In the genomic region with DNA sequence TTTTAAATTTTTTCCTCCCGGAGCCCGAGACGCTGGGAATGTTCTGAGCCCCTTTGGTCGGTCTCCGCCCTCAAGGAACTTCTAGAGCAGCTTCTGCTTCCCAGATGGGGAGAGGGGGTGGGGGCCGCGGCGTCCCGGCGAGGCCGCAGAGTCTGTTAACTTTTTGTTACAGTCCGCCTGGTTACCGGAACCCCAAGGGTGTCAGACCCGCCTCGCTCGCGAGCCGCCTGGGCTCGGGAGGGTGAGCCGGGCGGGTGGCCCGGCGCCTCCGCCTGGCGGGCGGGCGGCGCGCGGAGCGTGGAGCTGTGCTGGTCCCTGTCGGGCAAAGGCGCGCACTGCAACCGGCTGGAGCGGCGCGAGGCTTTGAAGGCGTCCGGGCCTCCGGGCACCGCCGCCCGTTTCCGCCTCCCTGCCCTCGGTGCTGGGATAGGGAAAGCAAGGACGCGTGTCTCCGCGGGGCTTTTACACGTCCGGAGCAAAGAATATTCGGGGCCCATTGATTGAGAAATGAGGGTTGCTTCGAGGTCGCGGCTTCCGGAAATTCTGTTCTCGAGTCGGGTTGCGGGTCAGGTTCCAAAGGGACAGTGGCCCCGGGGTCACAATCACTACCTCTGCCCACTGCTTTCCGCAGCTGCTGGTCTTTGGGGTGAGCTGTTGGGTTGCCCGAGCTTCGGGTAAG, we compare ENCODE assay signal across 8 cellular contexts. TPM values are rescaled to one million over a fixed set of nuclear protein-coding genes. Genes with fewer than 3 reads are reported as not detected.
DNase-seq lines count a peak whose midpoint lies in the region; ATAC-seq, FAIRE-seq and TF ChIP-seq lines count a peak whose summit lies in the region.

No MANE protein-coding gene starts in this region.

- H3K4me3 ChIP-seq in pancreas, result peak overlapping the region; percentile 28 to 63 (median 42)
- peak overlapping the region; percentile 42 to 56 for H3K4me3 ChIP-seq in tibial artery

- H3K27ac ChIP-seq in pancreas, result peak overlapping the region in 1 of 4 donors; percentile 6
- no peak overlapping the region for H3K27ac ChIP-seq in tibial artery

- H3K4me1 ChIP-seq in pancreas, result peaks cover 8 to 12% (median 10%) of the 10 kb centered on the region in 3 donors
- peaks cover 0 to 54% (median 40%) of the 10 kb centered on the region in 4 donors for H3K4me1 ChIP-seq in tibial artery

- no peak for FAIRE-seq in pancreas (lab: Jason Lieb, UNC)

- DNase-seq in Ammon's horn (ENCODE audit: low spot score) (peak; percentile 72), SK-N-DZ (ENCODE audit: low spot score) (peak; percentile 58), Right ventricle myocardium inferior (ENCODE audit: missing footprints) (peak; percentile 92), pancreas (peak; percentile 78 to 95 (median 86)), tibial artery (peak; percentile 64 to 78)
- DNase-seq in activated naive CD4-positive, alpha-beta T cell treated with anti-CD3 and anti-CD28 coated beads, Interleukin-2, amount 50 U/mL, for 72 hours (ENCODE audit: low spot score in 2 of 2), result peak; percentile 82 to 84

- TF ChIP-seq CTCF in pancreas (IDR thresholded peaks at IDR 0.05) (peak; percentile 71 to 96 (median 94)), tibial artery (IDR thresholded peaks at IDR 0.05) (peak; percentile 85 to 86)

- WGBS in pancreas, 2 donors, result 1 to 2% methylated on average over 64 of the region's 64 CpGs

- H3K9me3 ChIP-seq in pancreas (no peaks in the 10 kb centered on the region), tibial artery (no peaks in the 10 kb centered on the region)

- H3K27me3 ChIP-seq in pancreas (peaks cover 0 to 34% (median 6%) of the 10 kb centered on the region in 4 donors), tibial artery (peaks cover 8 to 88% of the 10 kb centered on the region in 2 donors)

- no peaks in the 10 kb centered on the region for H3K9me3 Mint-ChIP-seq in activated naive CD4-positive, alpha-beta T cell treated with anti-CD3 and anti-CD28 coated beads, Interleukin-2, amount 50 U/mL, for 72 hours

- H3K36me3 ChIP-seq in pancreas (no peaks in the 10 kb centered on the region), tibial artery (no peaks in the 10 kb centered on the region)

- H3K36me3 Mint-ChIP-seq in activated naive CD4-positive, alpha-beta T cell treated with anti-CD3 and anti-CD28 coated beads, Interleukin-2, amount 50 U/mL, for 72 hours, result peaks cover 11 to 23% of the 10 kb centered on the region in 2 donors

- ATAC-seq in GM19043 (IDR thresholded peaks at IDR 0.05; ENCODE audit: low read depth, unreplicated experiment), result peak; percentile 45
- ATAC-seq in HG03469 (IDR thresholded peaks at IDR 0.05; ENCODE audit: unreplicated experiment), result peak; percentile 33
- peak; percentile 38 to 48 for ATAC-seq in activated naive CD4-positive, alpha-beta T cell treated with anti-CD3 and anti-CD28 coated beads, Interleukin-2, amount 50 U/mL, for 72 hours
- peak; percentile 81 for ATAC-seq in Right ventricle myocardium inferior
- peak; percentile 66 to 80 (median 76) for ATAC-seq in pancreas

- H3K27ac Mint-ChIP-seq in activated naive CD4-positive, alpha-beta T cell treated with anti-CD3 and anti-CD28 coated beads, Interleukin-2, amount 50 U/mL, for 72 hours, result peak overlapping the region; percentile 55 to 87

- intact Hi-C loops in Right ventricle myocardium inferior (cut with DNase I) (loop anchor here (5.0 to 10.0 kb wide), 3 partner anchors 235 to 852 kb away; partner anchors contain the start of gene COX10), pancreas (cut with DNase I) (loop anchor here in 2 of 3 donors (5.0 kb wide), 2 partner anchors 705 to 710 kb away; no protein-coding TSS in a partner anchor), tibial artery (cut with DNase I; ENCODE audit: low total_unique reads) (loop anchor here (5.0 kb wide), 1 partner anchor 705 kb away; no protein-coding TSS in a partner anchor)

RNA-seq across cellular contexts. Expression of gene HS3ST3B1, which starts 1.7 kb away (rescaled TPM):
- 0.18 TPM in 1 of 2 replicates, not detected in the other for polyA plus RNA-seq in SK-N-DZ (2014; cell fraction: cytosol; rRNA removed)
- polyA plus RNA-seq in SK-N-DZ (2014; cell fraction: nucleus; rRNA removed), result 0.05 and 0.18 TPM in 2 replicates
- 1 to 10 TPM; 5.0 to 6.5 TPM for total RNA-seq in activated naive CD4-positive, alpha-beta T cell treated with anti-CD3 and anti-CD28 coated beads, Interleukin-2, amount 50 U/mL, for 72 hours
- total RNA-seq in Right ventricle myocardium inferior (1.5 TPM), pancreas (1 to 10 TPM in 4 of 6 donors, under 1 TPM in 2; 0.59 to 2.8 (median 1.5) TPM)
- 1 to 10 TPM in 1 of 2 donors, under 1 TPM in 1; 0.30 to 2.3 TPM for polyA plus RNA-seq in pancreas
